Comparison of ENCODE assay signal across 35 cellular contexts in the genomic region with DNA sequence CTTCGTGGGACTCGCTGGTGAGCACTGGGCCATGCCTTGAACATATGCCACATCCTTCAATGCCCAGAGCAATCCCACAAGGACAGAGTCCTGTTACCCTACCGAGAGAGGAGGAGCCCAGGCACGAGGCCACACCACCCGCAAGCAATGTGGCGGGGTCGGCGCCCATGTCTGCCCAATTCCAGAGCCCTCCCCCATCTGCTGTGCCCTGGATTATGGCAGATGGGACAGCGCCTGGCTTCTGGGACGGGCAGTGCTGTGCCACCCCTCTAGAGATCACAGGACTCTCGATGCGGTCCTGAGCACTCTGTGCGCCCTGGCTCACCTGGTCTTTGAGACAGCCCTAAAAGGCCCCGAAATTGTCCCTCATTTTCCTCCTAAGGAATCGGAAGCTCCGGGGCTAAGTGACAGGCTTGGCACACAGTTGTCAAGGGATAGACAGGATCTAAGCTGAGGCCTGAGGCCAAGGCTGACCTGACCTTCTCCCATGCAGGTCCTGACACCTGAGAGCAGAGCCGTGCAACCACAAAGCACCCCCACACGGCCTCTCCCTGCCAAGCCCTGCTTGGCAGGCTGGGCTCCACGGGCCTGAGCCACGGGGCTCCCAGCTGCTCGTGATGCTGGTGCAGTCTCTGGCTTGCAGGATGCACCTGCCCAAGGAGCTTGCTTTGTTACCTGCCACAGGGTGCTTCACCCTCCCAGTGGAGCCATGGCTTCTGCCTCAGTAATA. TPM values are rescaled to one million over a fixed set of nuclear protein-coding genes. Genes with fewer than 3 reads are reported as not detected.
DNase-seq lines count a peak whose midpoint lies in the region; ATAC-seq and TF ChIP-seq lines count a peak whose summit lies in the region.
"Had no signal": no experiment of that assay in that cellular context is flagged by ENCODE, and none has a peak within 500 bp of the region (broad histone marks: within the 10 kb centered on the region; RNA-seq: fewer than 3 reads in every experiment).

No MANE protein-coding gene starts in this region.

- H3K4me1 ChIP-seq in CD4-positive, CD25-positive, alpha-beta regulatory T cell (ENCODE audit: control insufficient read depth, insufficient read depth, low read length, poor library complexity, severe bottlenecking) = peaks cover 18% of the 10 kb centered on the region
- H3K4me1 ChIP-seq in gastrocnemius medialis = peaks cover 0 to 8% of the 10 kb centered on the region in 2 donors
- no peaks in the 10 kb centered on the region for H3K4me1 ChIP-seq in ovary (ENCODE audit: insufficient read depth)
- H3K4me1 ChIP-seq: Caco-2, thyroid gland, vagina had no signal

- in situ Hi-C loops in gastrocnemius medialis (cut with MboI; ENCODE audit: low sequenced_read_pairs in 4 of 4) = loop anchor here in 3 of 4 donors (5.0 to 25.0 kb wide), 2 partner anchors 148 to 668 kb away; a partner anchor contains a TSS

- DNase-seq in CD4-positive, CD25-positive, alpha-beta regulatory T cell = no peak
- DNase-seq in cerebellar cortex (ENCODE audit: low spot score) (peak; percentile 62), gastrocnemius medialis (peak; percentile 50 to 91), retina (no peak), ovary (no peak)
- DNase-seq in activated CD4-positive, CD25-positive, alpha-beta regulatory T cell treated with anti-CD3 and anti-CD28 coated beads, Interleukin-2, amount 50 U/mL, for 72 hours = no peak
- DNase-seq: activated CD4-positive, alpha-beta T cell treated with anti-CD3 and anti-CD28 coated beads, Interleukin-2, amount 10 ng/mL, durations not matched to agents 24 days and 14 days; activated CD8-positive, alpha-beta memory T cell treated with anti-CD3 and anti-CD28 coated beads for 24 hours; activated T-cell treated with anti-CD3 and anti-CD28 coated beads for 4 hours; amniotic stem cell; brain microvascular endothelial cell; Caco-2; effector CD8-positive, alpha-beta T cell; KG1; left cardiac atrium; NCI-H1092 treated with DMSO at 0.1 percent for 48 hours; NCI-H187; NCI-H2171 treated with DMSO at 0.1 percent for 48 hours; NCI-H69; spleen; stimulated activated CD4-positive, alpha-beta T cell treated with anti-CD3 and anti-CD28 coated beads, Interleukin-2, amount 100 ng/mL, for 24 hours; stomach; T1000; thyroid gland; WERI-Rb-1 had no signal

- H3K27me3 ChIP-seq in CD4-positive, CD25-positive, alpha-beta regulatory T cell (ENCODE audit: control insufficient read depth, insufficient read depth, low read length) = no peaks in the 10 kb centered on the region
- no peaks in the 10 kb centered on the region for H3K27me3 ChIP-seq in gastrocnemius medialis
- H3K27me3 ChIP-seq in ovary = no peaks in the 10 kb centered on the region
- H3K27me3 ChIP-seq: brain microvascular endothelial cell, SJCRH30, spleen, stomach, thyroid gland, vagina had no signal

- peak overlapping the region in 2 of 3 donors; percentile 55 to 76 for H3K27ac Mint-ChIP-seq in CD4-positive, CD25-positive, alpha-beta regulatory T cell
- peak overlapping the region in 2 of 3 donors; percentile 32 to 59 for H3K27ac Mint-ChIP-seq in IgD-negative memory B cell
- H3K27ac Mint-ChIP-seq: activated CD4-positive, alpha-beta T cell treated with anti-CD3 and anti-CD28 coated beads, Interleukin-2, amount 10 ng/mL, durations not matched to agents 24 days and 14 days; natural killer cell treated with Interleukin-12 subunit alpha and Interleukin-12 subunit beta and Interleukin-15 and Interleukin-18, amount 100 ng/mL, for 72 hours had no signal

- H3K4me3 Mint-ChIP-seq in CD4-positive, CD25-positive, alpha-beta regulatory T cell = no peak overlapping the region
- peak overlapping the region in 1 of 4 donors; percentile 7 for H3K4me3 Mint-ChIP-seq in IgD-negative memory B cell
- H3K4me3 Mint-ChIP-seq: activated CD4-positive, alpha-beta T cell treated with anti-CD3 and anti-CD28 coated beads, Interleukin-2, amount 10 ng/mL, durations not matched to agents 24 days and 14 days; activated naive CD4-positive, alpha-beta T cell treated with anti-CD3 and anti-CD28 coated beads, Interleukin-2, amount 50 U/mL, for 24 hours; natural killer cell treated with Interleukin-12 subunit alpha and Interleukin-12 subunit beta and Interleukin-15 and Interleukin-18, amount 100 ng/mL, for 72 hours had no signal

- no peaks in the 10 kb centered on the region for H3K9me3 ChIP-seq in CD4-positive, CD25-positive, alpha-beta regulatory T cell (ENCODE audit: control insufficient read depth in 2 of 2, low read length in 2 of 2)
- H3K9me3 ChIP-seq in gastrocnemius medialis = no peaks in the 10 kb centered on the region
- H3K9me3 ChIP-seq in ovary = no peaks in the 10 kb centered on the region
- H3K9me3 ChIP-seq: Caco-2, SJCRH30, spleen, stomach, thyroid gland, vagina had no signal

- intact Hi-C loops in gastrocnemius medialis (cut with DNase I; ENCODE audit: low total_unique reads) = loop anchor here (10.0 kb wide), 1 partner anchor 651 kb away; no protein-coding TSS in a partner anchor
- intact Hi-C loops in ovary (cut with DNase I) = loop anchor here in 3 of 4 donors (2.0 to 10.0 kb wide), 4 partner anchors 143 to 641 kb away; a partner anchor contains a TSS

- ATAC-seq in CD4-positive, CD25-positive, alpha-beta regulatory T cell (ENCODE audit: low read depth in 2 of 2) = no peak
- peak; percentile 33 to 77 for ATAC-seq in gastrocnemius medialis
- ATAC-seq: left cardiac atrium; natural killer cell treated with Interleukin-12 subunit alpha and Interleukin-12 subunit beta and Interleukin-15 and Interleukin-18, amount 100 ng/mL, for 72 hours; Panc1 had no signal

- 87% methylated on average over 21 of the region's 21 CpGs for WGBS in ovary, 3 donors

- peaks cover 0 to 22% (median 12%) of the 10 kb centered on the region in 4 donors for H3K4me1 Mint-ChIP-seq in CD4-positive, CD25-positive, alpha-beta regulatory T cell
- peaks cover 6 to 10% (median 10%) of the 10 kb centered on the region in 3 donors for H3K4me1 Mint-ChIP-seq in IgD-negative memory B cell

- TF ChIP-seq POLR2A in gastrocnemius medialis (IDR thresholded peaks at IDR 0.05) (no peak), ovary (IDR thresholded peaks at IDR 0.05) (no peak)

- TF ChIP-seq CTCF in gastrocnemius medialis (IDR thresholded peaks at IDR 0.05 in 4 of 5, conservative IDR thresholded peaks at IDR 0.05 in 1 of 5) (no peak), ovary (IDR thresholded peaks at IDR 0.05) (no peak)

- H3K36me3 Mint-ChIP-seq in CD4-positive, CD25-positive, alpha-beta regulatory T cell = no peaks in the 10 kb centered on the region
- H3K36me3 Mint-ChIP-seq in IgD-negative memory B cell = no peaks in the 10 kb centered on the region
- H3K36me3 Mint-ChIP-seq: activated naive CD4-positive, alpha-beta T cell treated with anti-CD3 and anti-CD28 coated beads, Interleukin-2, amount 50 U/mL, for 24 hours; natural killer cell treated with Interleukin-12 subunit alpha and Interleukin-12 subunit beta and Interleukin-15 and Interleukin-18, amount 100 ng/mL, for 72 hours had no signal

- H3K9me3 Mint-ChIP-seq in CD4-positive, CD25-positive, alpha-beta regulatory T cell = no peaks in the 10 kb centered on the region
- H3K9me3 Mint-ChIP-seq in IgD-negative memory B cell = no peaks in the 10 kb centered on the region
- H3K9me3 Mint-ChIP-seq: activated CD4-positive, alpha-beta T cell treated with anti-CD3 and anti-CD28 coated beads, Interleukin-2, amount 10 ng/mL, durations not matched to agents 24 days and 14 days; activated naive CD4-positive, alpha-beta T cell treated with anti-CD3 and anti-CD28 coated beads, Interleukin-2, amount 50 U/mL, for 24 hours; natural killer cell treated with Interleukin-12 subunit alpha and Interleukin-12 subunit beta and Interleukin-15 and Interleukin-18, amount 100 ng/mL, for 72 hours had no signal

- TF ChIP-seq EP300 in ovary (IDR thresholded peaks at IDR 0.05) = no peak

- H3K4me3 ChIP-seq in CD4-positive, CD25-positive, alpha-beta regulatory T cell (ENCODE audit: low read depth, low read length) = no peak overlapping the region
- H3K4me3 ChIP-seq in gastrocnemius medialis = no peak overlapping the region
- no peak overlapping the region for H3K4me3 ChIP-seq in ovary
- H3K4me3 ChIP-seq: lung, SJCRH30, spleen, stomach, thyroid gland, vagina had no signal

- H3K27me3 Mint-ChIP-seq in CD4-positive, CD25-positive, alpha-beta regulatory T cell = no peaks in the 10 kb centered on the region
- no peaks in the 10 kb centered on the region for H3K27me3 Mint-ChIP-seq in IgD-negative memory B cell
- H3K27me3 Mint-ChIP-seq: activated CD4-positive, alpha-beta T cell treated with anti-CD3 and anti-CD28 coated beads, Interleukin-2, amount 10 ng/mL, durations not matched to agents 24 days and 14 days; activated naive CD4-positive, alpha-beta T cell treated with anti-CD3 and anti-CD28 coated beads, Interleukin-2, amount 50 U/mL, for 24 hours; natural killer cell treated with Interleukin-12 subunit alpha and Interleukin-12 subunit beta and Interleukin-15 and Interleukin-18, amount 100 ng/mL, for 72 hours had no signal

- H3K36me3 ChIP-seq in CD4-positive, CD25-positive, alpha-beta regulatory T cell (ENCODE audit: control insufficient read depth, insufficient read depth, low read length) = peaks cover 52% of the 10 kb centered on the region
- peaks cover 0 to 70% of the 10 kb centered on the region in 2 donors for H3K36me3 ChIP-seq in gastrocnemius medialis
- H3K36me3 ChIP-seq in ovary = no peaks in the 10 kb centered on the region

- H3K27ac ChIP-seq in CD4-positive, CD25-positive, alpha-beta regulatory T cell (ENCODE audit: insufficient read depth, low read length, poor library complexity, severe bottlenecking) = no peak overlapping the region
- H3K27ac ChIP-seq in gastrocnemius medialis (peak overlapping the region; percentile 47 to 73 (median 60)), ovary (no peak overlapping the region)
- H3K27ac ChIP-seq: brain microvascular endothelial cell, stomach, thyroid gland, vagina, WERI-Rb-1 had no signal

RNA-seq across cellular contexts. Expression of a gene that starts 48.8 kb away (rescaled TPM):
- not detected for total RNA-seq in CD4-positive, CD25-positive, alpha-beta regulatory T cell
- polyA plus RNA-seq in CD4-positive, CD25-positive, alpha-beta regulatory T cell = not detected
- polyA plus RNA-seq in IgD-negative memory B cell = not detected
- total RNA-seq in gastrocnemius medialis = not detected
- 1 to 10 TPM in 1 of 7 donors, under 1 TPM in 1, not detected in 5; 0.61 to 4.1 TPM for total RNA-seq in ovary
- polyA plus RNA-seq in ovary = not detected
- total RNA-seq: activated CD4-positive, alpha-beta T cell treated with anti-CD3 and anti-CD28 coated beads, Interleukin-2, amount 10 ng/mL, durations not matched to agents 24 days and 14 days; left cardiac atrium; MCF 10A; mononuclear cell; natural killer cell treated with Interleukin-12 subunit alpha and Interleukin-12 subunit beta and Interleukin-15 and Interleukin-18, amount 100 ng/mL, for 72 hours; osteocyte; SJCRH30; spleen; thyroid gland; vagina had no signal
- polyA plus RNA-seq: spleen had no signal

Comparison
In these comparisons a context has a peak if more than half of its experiments do, and no peak if none do; other contexts are left out.
1. ATAC-seq: peak in gastrocnemius medialis (2 of 2); none in CD4-positive, CD25-positive, alpha-beta regulatory T cell (0 of 2).
2. DNase-seq: peak in cerebellar cortex (single experiment) and gastrocnemius medialis (2 of 2); none in CD4-positive, CD25-positive, alpha-beta regulatory T cell (0 of 3), retina (single experiment), ovary (0 of 5) and activated CD4-positive, CD25-positive, alpha-beta regulatory T cell treated with anti-CD3 and anti-CD28 coated beads, Interleukin-2, amount 50 U/mL, for 72 hours (single experiment).
3. H3K27ac ChIP-seq: peak in gastrocnemius medialis (4 of 4); none in CD4-positive, CD25-positive, alpha-beta regulatory T cell (single experiment) and ovary (0 of 2).